11 cellular contexts compared by ENCODE assay signal in genomic region chr10:86795353-86795752, GRCh38. TPM values are rescaled to one million over a fixed set of nuclear protein-coding genes. Genes with fewer than 3 reads are reported as not detected.
DNase-seq lines count a peak whose midpoint lies in the region; ATAC-seq and TF ChIP-seq lines count a peak whose summit lies in the region.
"Had no signal": no experiment of that assay in that cellular context is flagged by ENCODE, and none has a peak within 500 bp of the region (broad histone marks: within the 10 kb centered on the region; RNA-seq: fewer than 3 reads in every experiment).

No MANE protein-coding gene starts in this region.

- H3K4me1 ChIP-seq in left lung: peaks cover 3 to 18% of the 10 kb centered on the region in 2 donors

- H3K9me3 ChIP-seq in left lung: no peaks in the 10 kb centered on the region
- H3K9me3 ChIP-seq: upper lobe of left lung had no signal

- no peak overlapping the region for H3K27ac ChIP-seq in left lung
- H3K27ac ChIP-seq: upper lobe of left lung had no signal

- peak; percentile 93 for ATAC-seq in left lung
- ATAC-seq in GM21619 (IDR thresholded peaks at IDR 0.05; ENCODE audit: unreplicated experiment): no peak
- ATAC-seq in GM21737 (IDR thresholded peaks at IDR 0.05; ENCODE audit: unreplicated experiment): no peak
- no peak for ATAC-seq in HG03175 (IDR thresholded peaks at IDR 0.05; ENCODE audit: unreplicated experiment)

- H3K4me3 ChIP-seq in AG09309 (ENCODE audit: control insufficient read depth, low read depth, low read length): no peak overlapping the region
- no peak overlapping the region for H3K4me3 ChIP-seq in left lung
- H3K4me3 ChIP-seq: upper lobe of left lung had no signal

- in situ Hi-C loops in T47D (cut with HindIII; ENCODE audit: low pct_unique_long_range_greater_than_20kb, low sequenced_read_pairs): no loop called here

- H3K27me3 ChIP-seq in left lung: peaks cover 0 to 6% of the 10 kb centered on the region in 2 donors
- H3K27me3 ChIP-seq: upper lobe of left lung had no signal

- H3K36me3 ChIP-seq in left lung: no peaks in the 10 kb centered on the region
- H3K36me3 ChIP-seq: upper lobe of left lung had no signal

- intact Hi-C loops in left lung (cut with DNase I): no loop called here

- DNase-seq in AG09309 (ENCODE audit: low read depth): peak; percentile 37
- peak; percentile 15 for DNase-seq in HuH-7.5 (ENCODE audit: low spot score)
- peak; percentile 44 to 87 for DNase-seq in T47D (ENCODE audit: low read depth in 1 of 2, low spot score in 1 of 2)
- no peak for DNase-seq in left lung
- no peak for DNase-seq in DMS79 treated with DMSO at 0.1 percent for 48 hours (lab: John Stamatoyannopoulos, UW)
- DNase-seq: amniotic stem cell, DND-41, upper lobe of left lung had no signal

- TF ChIP-seq CTCF in AG09309 (IDR thresholded peaks at IDR 0.05; ENCODE audit: control insufficient read depth, insufficient read depth, low read depth, low read length, missing control alignments): no peak
- TF ChIP-seq CTCF in left lung (IDR thresholded peaks at IDR 0.05): no peak

RNA-seq across cellular contexts. Expression of gene BMPR1A, which starts 38.9 kb away (rescaled TPM):
- total RNA-seq in left lung: 10 to 100 TPM; 33.4 to 47.9 TPM

Comparison
In these comparisons a context has a peak if more than half of its experiments do, and no peak if none do; other contexts are left out.
1. DNase-seq: peak in AG09309 (single experiment), HuH-7.5 (single experiment) and T47D (2 of 2); none in left lung (0 of 2) and DMS79 treated with DMSO at 0.1 percent for 48 hours (single experiment).